In the genomic region with DNA sequence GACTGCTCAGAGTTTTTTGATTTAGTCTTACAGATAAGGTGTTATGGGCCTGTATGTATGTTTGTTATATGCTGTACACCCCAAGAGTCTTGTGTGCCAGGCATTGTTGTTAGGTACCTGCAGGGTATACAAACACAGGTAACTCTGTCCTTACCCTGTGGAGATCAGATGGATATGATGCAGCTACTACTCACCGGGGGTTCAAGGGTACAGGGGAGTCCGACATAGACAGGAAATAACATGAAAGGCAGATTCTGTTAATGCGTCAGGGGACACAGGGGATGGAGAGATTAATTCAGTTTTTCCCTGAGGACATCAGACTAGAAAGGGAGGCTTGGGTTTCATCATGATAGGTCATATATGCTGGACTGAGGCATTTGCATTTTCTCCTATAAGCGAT, we compare ENCODE assay signal across 1 cellular context.
TF ChIP-seq lines count a peak whose summit lies in the region.

No MANE protein-coding gene starts in this region.

TF ChIP-seq in SK-N-SH, 30 proteins besides CTCF, POLR2A, EP300 and RAD21 (continued from another document):
- no peak for TF ChIP-seq FOSL2 (IDR thresholded peaks at IDR 0.05; ENCODE audit: borderline replicate concordance, low read depth)
- TF ChIP-seq GATA2 (CRISPR knock-in tag; IDR thresholded peaks at IDR 0.05): no peak
- TF ChIP-seq NFIC (IDR thresholded peaks at IDR 0.05; ENCODE audit: borderline replicate concordance): no peak
- no peak for TF ChIP-seq MEF2A (IDR thresholded peaks at IDR 0.05; ENCODE audit: borderline replicate concordance, low read depth)
- TF ChIP-seq ELF1 (IDR thresholded peaks at IDR 0.05): no peak
- TF ChIP-seq, protein P1, sequence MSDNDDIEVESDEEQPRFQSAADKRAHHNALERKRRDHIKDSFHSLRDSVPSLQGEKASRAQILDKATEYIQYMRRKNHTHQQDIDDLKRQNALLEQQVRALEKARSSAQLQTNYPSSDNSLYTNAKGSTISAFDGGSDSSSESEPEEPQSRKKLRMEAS (IDR thresholded peaks at IDR 0.05; ENCODE audit: low read depth): no peak
- TF ChIP-seq, protein P2, sequence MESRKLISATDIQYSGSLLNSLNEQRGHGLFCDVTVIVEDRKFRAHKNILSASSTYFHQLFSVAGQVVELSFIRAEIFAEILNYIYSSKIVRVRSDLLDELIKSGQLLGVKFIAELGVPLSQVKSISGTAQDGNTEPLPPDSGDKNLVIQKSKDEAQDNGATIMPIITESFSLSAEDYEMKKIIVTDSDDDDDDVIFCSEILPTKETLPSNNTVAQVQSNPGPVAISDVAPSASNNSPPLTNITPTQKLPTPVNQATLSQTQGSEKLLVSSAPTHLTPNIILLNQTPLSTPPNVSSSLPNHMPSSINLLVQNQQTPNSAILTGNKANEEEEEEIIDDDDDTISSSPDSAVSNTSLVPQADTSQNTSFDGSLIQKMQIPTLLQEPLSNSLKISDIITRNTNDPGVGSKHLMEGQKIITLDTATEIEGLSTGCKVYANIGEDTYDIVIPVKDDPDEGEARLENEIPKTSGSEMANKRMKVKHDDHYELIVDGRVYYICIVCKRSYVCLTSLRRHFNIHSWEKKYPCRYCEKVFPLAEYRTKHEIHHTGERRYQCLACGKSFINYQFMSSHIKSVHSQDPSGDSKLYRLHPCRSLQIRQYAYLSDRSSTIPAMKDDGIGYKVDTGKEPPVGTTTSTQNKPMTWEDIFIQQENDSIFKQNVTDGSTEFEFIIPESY (IDR thresholded peaks at IDR 0.05; ENCODE audit: borderline replicate concordance, low read depth): no peak
- no peak for TF ChIP-seq YY1 (IDR thresholded peaks at IDR 0.05; ENCODE audit: low read depth)
- TF ChIP-seq SIN3A (IDR thresholded peaks at IDR 0.05; ENCODE audit: borderline replicate concordance, low read depth, low read length): no peak
- no peak for TF ChIP-seq RXRA (IDR thresholded peaks at IDR 0.05; ENCODE audit: borderline replicate concordance, low read depth)
- no peak for TF ChIP-seq CHD2 (IDR thresholded peaks at IDR 0.05; ENCODE audit: low read length, partially characterized antibody)
- TF ChIP-seq TAF1 (IDR thresholded peaks at IDR 0.05; ENCODE audit: borderline replicate concordance, low read depth, low read length): no peak
- no peak for TF ChIP-seq EZH2phosphoT487 (IDR thresholded peaks at IDR 0.05; ENCODE audit: borderline replicate concordance, low read depth)
- TF ChIP-seq FOXJ3 (CRISPR knock-in tag; IDR thresholded peaks at IDR 0.05): no peak
- TF ChIP-seq, protein P3, sequence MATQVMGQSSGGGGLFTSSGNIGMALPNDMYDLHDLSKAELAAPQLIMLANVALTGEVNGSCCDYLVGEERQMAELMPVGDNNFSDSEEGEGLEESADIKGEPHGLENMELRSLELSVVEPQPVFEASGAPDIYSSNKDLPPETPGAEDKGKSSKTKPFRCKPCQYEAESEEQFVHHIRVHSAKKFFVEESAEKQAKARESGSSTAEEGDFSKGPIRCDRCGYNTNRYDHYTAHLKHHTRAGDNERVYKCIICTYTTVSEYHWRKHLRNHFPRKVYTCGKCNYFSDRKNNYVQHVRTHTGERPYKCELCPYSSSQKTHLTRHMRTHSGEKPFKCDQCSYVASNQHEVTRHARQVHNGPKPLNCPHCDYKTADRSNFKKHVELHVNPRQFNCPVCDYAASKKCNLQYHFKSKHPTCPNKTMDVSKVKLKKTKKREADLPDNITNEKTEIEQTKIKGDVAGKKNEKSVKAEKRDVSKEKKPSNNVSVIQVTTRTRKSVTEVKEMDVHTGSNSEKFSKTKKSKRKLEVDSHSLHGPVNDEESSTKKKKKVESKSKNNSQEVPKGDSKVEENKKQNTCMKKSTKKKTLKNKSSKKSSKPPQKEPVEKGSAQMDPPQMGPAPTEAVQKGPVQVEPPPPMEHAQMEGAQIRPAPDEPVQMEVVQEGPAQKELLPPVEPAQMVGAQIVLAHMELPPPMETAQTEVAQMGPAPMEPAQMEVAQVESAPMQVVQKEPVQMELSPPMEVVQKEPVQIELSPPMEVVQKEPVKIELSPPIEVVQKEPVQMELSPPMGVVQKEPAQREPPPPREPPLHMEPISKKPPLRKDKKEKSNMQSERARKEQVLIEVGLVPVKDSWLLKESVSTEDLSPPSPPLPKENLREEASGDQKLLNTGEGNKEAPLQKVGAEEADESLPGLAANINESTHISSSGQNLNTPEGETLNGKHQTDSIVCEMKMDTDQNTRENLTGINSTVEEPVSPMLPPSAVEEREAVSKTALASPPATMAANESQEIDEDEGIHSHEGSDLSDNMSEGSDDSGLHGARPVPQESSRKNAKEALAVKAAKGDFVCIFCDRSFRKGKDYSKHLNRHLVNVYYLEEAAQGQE (IDR thresholded peaks at IDR 0.05; ENCODE audit: low read depth, low read length): no peak
